ENCODE assay signal across 21 cellular contexts in genomic region chr1:104856091-104856490, GRCh38.
"Had no signal": no experiment of that assay in that cellular context is flagged by ENCODE, and none has a peak within 500 bp of the region (broad histone marks: within the 10 kb centered on the region; RNA-seq: fewer than 3 reads in every experiment).

No MANE protein-coding gene starts in this region.

- H3K27ac ChIP-seq: dorsolateral prefrontal cortex, gastrocnemius medialis, heart right ventricle, neural progenitor cell, prostate gland, right atrium auricular region, thoracic aorta, tibial nerve, upper lobe of left lung, uterus had no signal

- H3K4me3 ChIP-seq: dorsolateral prefrontal cortex, gastrocnemius medialis, heart right ventricle, lung, neural progenitor cell, prostate gland, right atrium auricular region, thoracic aorta, tibial nerve, upper lobe of left lung, uterus had no signal

- H2AFZ ChIP-seq: neural progenitor cell had no signal

- H3K9me3 ChIP-seq: prostate gland, right atrium auricular region, thoracic aorta, tibial nerve, uterus had no signal

- H3K27me3 ChIP-seq: dorsolateral prefrontal cortex, gastrocnemius medialis, heart right ventricle, neural progenitor cell, right atrium auricular region, tibial nerve, upper lobe of left lung, uterus had no signal

- H3K4me1 ChIP-seq: gastrocnemius medialis, heart right ventricle, neural progenitor cell, prostate gland, right atrium auricular region, tibial nerve, upper lobe of left lung, uterus had no signal

- DNase-seq: dorsolateral prefrontal cortex; effector CD4-positive, alpha-beta T cell; gastrocnemius medialis; heart right ventricle; hippocampal formation; kidney glomerular epithelial cell; left colon; left ventricle myocardium superior; naive thymus-derived CD4-positive, alpha-beta T cell; nucleus accumbens; stimulated activated CD4-positive, alpha-beta T cell treated with anti-CD3 and anti-CD28 coated beads, Interleukin-4, amount 100 ng/mL, for 4 hours; stimulated activated naive CD8-positive, alpha-beta T cell treated with anti-CD3 and anti-CD28 coated beads, Interleukin-15, Interleukin-2, amounts not matched to agents 100 U/mL and 50 U/mL, for 24 hours; substantia nigra; upper lobe of left lung; uterus had no signal

- H3K36me3 ChIP-seq: gastrocnemius medialis, heart right ventricle, neural progenitor cell, prostate gland, right atrium auricular region, thoracic aorta, tibial nerve, upper lobe of left lung, uterus had no signal

- H3K4me2 ChIP-seq: neural progenitor cell had no signal

- H3K9ac ChIP-seq: neural progenitor cell had no signal
